Comparison of ENCODE assay signal across 24 cellular contexts in genomic region chr15:34802803-34803395, GRCh38. TPM values are rescaled to one million over a fixed set of nuclear protein-coding genes. Genes with fewer than 3 reads are reported as not detected.
DNase-seq lines count a peak whose midpoint lies in the region; ATAC-seq, FAIRE-seq and TF ChIP-seq lines count a peak whose summit lies in the region.
"Had no signal": no experiment of that assay in that cellular context is flagged by ENCODE, and none has a peak within 500 bp of the region (broad histone marks: within the 10 kb centered on the region; RNA-seq: fewer than 3 reads in every experiment).

No MANE protein-coding gene starts in this region.

- WGBS in A549 (ENCODE audit: missing lambda C conversion rate) = 90% methylated on average over 3 of the region's 3 CpGs
- 70 to 72% (median 70%) methylated on average over 3 of the region's 3 CpGs for WGBS in psoas muscle, 3 donors

- H3K4me1 ChIP-seq in A549 (peaks cover 13% of the 10 kb centered on the region), parathyroid adenoma (peaks cover 17% of the 10 kb centered on the region), psoas muscle (peaks cover 22% of the 10 kb centered on the region), ascending aorta (peaks cover 0 to 18% of the 10 kb centered on the region in 2 donors)
- H3K4me1 ChIP-seq: BLaER1 had no signal

- POLR2A ChIA-PET in A549 (lab: Yijun Ruan, JAX) = no interaction called here

- no peak for TF ChIP-seq RAD21 in A549 (conservative IDR thresholded peaks at IDR 0.05 in 1 of 2, IDR thresholded peaks at IDR 0.05 in 1 of 2)

- no peaks in the 10 kb centered on the region for H3K9me3 ChIP-seq in A549
- H3K9me3 ChIP-seq in parathyroid adenoma (ENCODE audit: control insufficient read depth, low read length) = no peaks in the 10 kb centered on the region
- H3K9me3 ChIP-seq in psoas muscle = no peaks in the 10 kb centered on the region
- H3K9me3 ChIP-seq in ascending aorta = no peaks in the 10 kb centered on the region

- no peak overlapping the region for H3K27ac Mint-ChIP-seq in activated naive CD4-positive, alpha-beta T cell treated with anti-CD3 and anti-CD28 coated beads for 36 hours
- H3K27ac Mint-ChIP-seq: CD4-positive, alpha-beta T cell had no signal

- H3K9ac ChIP-seq in parathyroid adenoma = no peak overlapping the region
- H3K9ac ChIP-seq: BLaER1 had no signal

- peak; percentile 18 for FAIRE-seq in A549 (lab: Jason Lieb, UNC)
- FAIRE-seq in D721Med (lab: Jason Lieb, UNC) = peak; percentile 6
- FAIRE-seq: GM12892, H1 had no signal

- H3K4me3 ChIP-seq in A549 (no peak overlapping the region), epithelial cell of esophagus (ENCODE audit: low read length) (no peak overlapping the region), parathyroid adenoma (ENCODE audit: low read depth, low read length) (no peak overlapping the region), psoas muscle (no peak overlapping the region), ascending aorta (no peak overlapping the region)
- H3K4me3 ChIP-seq: BLaER1 had no signal

- H3K9me3 Mint-ChIP-seq in activated naive CD4-positive, alpha-beta T cell treated with anti-CD3 and anti-CD28 coated beads for 36 hours = peaks cover 5% of the 10 kb centered on the region

- no peaks in the 10 kb centered on the region for H3K36me3 Mint-ChIP-seq in activated naive CD4-positive, alpha-beta T cell treated with anti-CD3 and anti-CD28 coated beads for 36 hours (ENCODE audit: low read depth)

- H3K36me3 ChIP-seq in parathyroid adenoma (ENCODE audit: control insufficient read depth, insufficient read depth, low read length) (no peaks in the 10 kb centered on the region), psoas muscle (ENCODE audit: insufficient read depth in 1 of 2, low read depth in 1 of 2) (no peaks in the 10 kb centered on the region), ascending aorta (no peaks in the 10 kb centered on the region)
- H3K36me3 ChIP-seq: BLaER1 had no signal

- no peaks in the 10 kb centered on the region for H3K79me2 ChIP-seq in parathyroid adenoma

- H3K27me3 Mint-ChIP-seq in activated naive CD4-positive, alpha-beta T cell treated with anti-CD3 and anti-CD28 coated beads for 36 hours (ENCODE audit: low read depth) = peaks cover 27% of the 10 kb centered on the region

- no peak for ATAC-seq in A549
- ATAC-seq in psoas muscle = no peak
- ATAC-seq: HCT116, Panc1 had no signal

- no peak overlapping the region for H2AFZ ChIP-seq in parathyroid adenoma

- no peak for DNase-seq in A549 (ENCODE audit: low read depth in 1 of 2, low spot score in 1 of 2)
- DNase-seq in D721Med (ENCODE audit: insufficient read length, low spot score) = no peak
- peak; percentile 65 for DNase-seq in epithelial cell of esophagus (ENCODE audit: low read depth)
- DNase-seq in psoas muscle = no peak
- DNase-seq in ascending aorta (ENCODE audit: low spot score in 2 of 2) = no peak
- no peak for DNase-seq in activated naive CD4-positive, alpha-beta T cell treated with anti-CD3 and anti-CD28 coated beads for 36 hours
- DNase-seq: ACHN; CD4-positive, alpha-beta T cell; COR-L47; DMS153; KG1; NCI-H1092 treated with DMSO at 0.1 percent for 48 hours; NCI-H1436 treated with DMSO at 0.1 percent for 48 hours; NCI-H1930; NCI-H446; NCI-H526 treated with DMSO at 0.1 percent for 48 hours had no signal

- no peaks in the 10 kb centered on the region for H3K4me1 Mint-ChIP-seq in activated naive CD4-positive, alpha-beta T cell treated with anti-CD3 and anti-CD28 coated beads for 36 hours (ENCODE audit: low read depth)

- TF ChIP-seq POLR2A in A549 (IDR thresholded peaks at IDR 0.05; ENCODE audit: low read length) = no peak

- CTCF ChIA-PET in A549 (lab: Yijun Ruan, JAX) = interaction anchor here (1.0 to 2.6 kb wide), 4 partner anchors 9 to 181 kb away, joined by 3 to 6 read pairs (median 3); no protein-coding TSS in a partner anchor
- CTCF ChIA-PET in activated naive CD4-positive, alpha-beta T cell treated with anti-CD3 and anti-CD28 coated beads for 36 hours (lab: Charles Lee) = no interaction called here

- H3K27me3 ChIP-seq in parathyroid adenoma (ENCODE audit: control insufficient read depth, insufficient read depth, low read length) (no peaks in the 10 kb centered on the region), psoas muscle (ENCODE audit: insufficient read depth in 3 of 3, low read length in 2 of 3) (peaks cover 0 to 1% (median 0%) of the 10 kb centered on the region in 3 donors), ascending aorta (no peaks in the 10 kb centered on the region)
- H3K27me3 ChIP-seq: BLaER1 had no signal

- no peak overlapping the region for H3K4me3 Mint-ChIP-seq in activated naive CD4-positive, alpha-beta T cell treated with anti-CD3 and anti-CD28 coated beads for 36 hours
- H3K4me3 Mint-ChIP-seq: CD4-positive, alpha-beta T cell had no signal

- H3K27ac ChIP-seq in A549 = no peak overlapping the region
- peak overlapping the region; percentile 24 for H3K27ac ChIP-seq in parathyroid adenoma
- no peak overlapping the region for H3K27ac ChIP-seq in psoas muscle
- H3K27ac ChIP-seq in ascending aorta = no peak overlapping the region
- H3K27ac ChIP-seq: BLaER1 had no signal

- intact Hi-C loops in psoas muscle (cut with DNase I) (no loop called here), ascending aorta (cut with DNase I) (no loop called here)
- intact Hi-C loops in activated naive CD4-positive, alpha-beta T cell treated with anti-CD3 and anti-CD28 coated beads for 36 hours (cut with micrococcal nuclease) = no loop called here

- TF ChIP-seq EP300 in A549 (IDR thresholded peaks at IDR 0.05) = no peak

- no peak for TF ChIP-seq CTCF in A549 (IDR thresholded peaks at IDR 0.05)
- no peak for TF ChIP-seq CTCF in D721Med (IDR thresholded peaks at IDR 0.05; ENCODE audit: insufficient read depth, missing control alignments)
- TF ChIP-seq CTCF in epithelial cell of esophagus (IDR thresholded peaks at IDR 0.05; ENCODE audit: insufficient read depth, low read depth, low read length, missing control alignments) = no peak
- TF ChIP-seq CTCF in parathyroid adenoma (IDR thresholded peaks at IDR 0.05) = no peak
- TF ChIP-seq CTCF in psoas muscle (IDR thresholded peaks at IDR 0.05) = no peak
- TF ChIP-seq CTCF in ascending aorta (IDR thresholded peaks at IDR 0.05) = no peak

- H3K4me2 ChIP-seq in A549 = no peak overlapping the region
- H3K4me2 ChIP-seq in parathyroid adenoma (ENCODE audit: low read length) = no peak overlapping the region
- H3K4me2 ChIP-seq: BLaER1 had no signal

TF ChIP-seq in A549, 52 proteins besides CTCF, POLR2A, EP300 and RAD21 (continues in another document):
- TF ChIP-seq JUN (IDR thresholded peaks at IDR 0.05) = no peak
- TF ChIP-seq CHD2 (IDR thresholded peaks at IDR 0.05; ENCODE audit: low read length, partially characterized antibody) = no peak
- no peak for TF ChIP-seq EHF (CRISPR knock-in tag; IDR thresholded peaks at IDR 0.05)
- no peak for TF ChIP-seq HES2 (IDR thresholded peaks at IDR 0.05)
- TF ChIP-seq CEBPB (IDR thresholded peaks at IDR 0.05) = no peak
- no peak for TF ChIP-seq EHMT2 (IDR thresholded peaks at IDR 0.05; ENCODE audit: low read depth)
- TF ChIP-seq BHLHE40 (IDR thresholded peaks at IDR 0.05; ENCODE audit: low read depth, low read length) = no peak
- TF ChIP-seq ZNF302 (CRISPR knock-in tag; IDR thresholded peaks at IDR 0.05) = no peak
- no peak for TF ChIP-seq HDAC2 (IDR thresholded peaks at IDR 0.05)
- no peak for TF ChIP-seq HOXA7 (CRISPR knock-in tag; IDR thresholded peaks at IDR 0.05)
- no peak for TF ChIP-seq MAFK (IDR thresholded peaks at IDR 0.05; ENCODE audit: partially characterized antibody)

RNA-seq across cellular contexts. Expression of gene ACTC1, which starts 7.5 kb away (rescaled TPM):
- polyA plus RNA-seq in A549 (2011; rRNA removed) = 0.19 and 0.22 TPM in 2 replicates
- 0.12 and 0.21 TPM in 2 replicates for polyA plus RNA-seq in A549 (2012; cell fraction: cytosol; rRNA removed)
- 0.17 and 0.42 TPM in 2 replicates for polyA plus RNA-seq in A549 (2012; cell fraction: nucleus; rRNA removed)
- 0.43 to 1.1 TPM (median 1.0 TPM) in 3 replicates for polyA plus RNA-seq in A549 (2017; fragmentation: RNase III; extraction: RNeasy Plus Mini Kit Qiagen cat#74134 plus additional on column Dnase treatment)
- polyA minus RNA-seq in A549 (2011; rRNA and poly(A)+ RNA removed) = not detected in 2 replicates
- total RNA-seq in psoas muscle = 1,000 to 10,000 TPM in 3 of 4 donors, 100 to 1,000 TPM in 1; 219 to 3,379 (median 1,101) TPM
- polyA plus RNA-seq in psoas muscle = 100 to 1,000 TPM in 1 of 3 donors, 10 to 100 TPM in 2; 33.5 to 644 (median 45.9) TPM
- total RNA-seq in ascending aorta = 30.2 TPM
- not detected for total RNA-seq in activated naive CD4-positive, alpha-beta T cell treated with anti-CD3 and anti-CD28 coated beads for 36 hours
- total RNA-seq: CD4-positive, alpha-beta T cell; G401; HT1080 had no signal

RNA-seq across cellular contexts. Expression of gene GJD2, which starts 48.1 kb away (rescaled TPM):
- not detected in 2 replicates for polyA plus RNA-seq in A549 (2011; rRNA removed)
- not detected in 2 replicates for polyA plus RNA-seq in A549 (2012; cell fraction: cytosol; rRNA removed)
- polyA plus RNA-seq in A549 (2012; cell fraction: nucleus; rRNA removed) = not detected in 2 replicates
- polyA plus RNA-seq in A549 (2017; fragmentation: RNase III; extraction: RNeasy Plus Mini Kit Qiagen cat#74134 plus additional on column Dnase treatment) = not detected in 3 replicates
- polyA minus RNA-seq in A549 (2011; rRNA and poly(A)+ RNA removed) = not detected in 2 replicates
- total RNA-seq in psoas muscle = not detected
- not detected for polyA plus RNA-seq in psoas muscle
- total RNA-seq in ascending aorta = not detected
- total RNA-seq in activated naive CD4-positive, alpha-beta T cell treated with anti-CD3 and anti-CD28 coated beads for 36 hours = not detected
- total RNA-seq: CD4-positive, alpha-beta T cell; HT1080 had no signal

Comparison
In these comparisons a context has a peak if more than half of its experiments do, and no peak if none do; other contexts are left out.
1. RNA of gene ACTC1, which starts 7.5 kb away (total RNA-seq): 219 to 3,379 TPM in psoas muscle and 30.2 TPM in ascending aorta (single experiment); not detected in activated naive CD4-positive, alpha-beta T cell treated with anti-CD3 and anti-CD28 coated beads for 36 hours; every median in the first group is over 10 times any median in the second.